10 cellular contexts compared by ENCODE assay signal in genomic region chr2:109173311-109174171, GRCh38. TPM values are rescaled to one million over a fixed set of nuclear protein-coding genes. Genes with fewer than 3 reads are reported as not detected.
DNase-seq lines count a peak whose midpoint lies in the region; ATAC-seq and TF ChIP-seq lines count a peak whose summit lies in the region.
"Had no signal": no experiment of that assay in that cellular context is flagged by ENCODE, and none has a peak within 500 bp of the region (broad histone marks: within the 10 kb centered on the region; RNA-seq: fewer than 3 reads in every experiment).

No MANE protein-coding gene starts in this region.

- TF ChIP-seq CTCF in stomach (IDR thresholded peaks at IDR 0.05), result no peak

- in situ Hi-C loops in GM23248 (cut with MboI), result no loop called here

- no peak for TF ChIP-seq POLR2A in stomach (IDR thresholded peaks at IDR 0.05)

- H3K36me3 Mint-ChIP-seq in activated naive CD8-positive, alpha-beta T cell treated with anti-CD3 and anti-CD28 coated beads, Interleukin-2, amount 50 U/mL, for 24 hours (ENCODE audit: low read depth), result peaks cover 1% of the 10 kb centered on the region

- H3K27me3 Mint-ChIP-seq in activated naive CD8-positive, alpha-beta T cell treated with anti-CD3 and anti-CD28 coated beads, Interleukin-2, amount 50 U/mL, for 24 hours, result no peaks in the 10 kb centered on the region
- H3K27me3 Mint-ChIP-seq: naive B cell had no signal

- peak; percentile 34 for TF ChIP-seq EP300 in stomach (IDR thresholded peaks at IDR 0.05)

- no peak overlapping the region for H2AFZ ChIP-seq in GM23248

- no peaks in the 10 kb centered on the region for H3K36me3 ChIP-seq in GM23248 (ENCODE audit: low read depth)
- no peaks in the 10 kb centered on the region for H3K36me3 ChIP-seq in stomach

- H3K27ac Mint-ChIP-seq in activated naive CD8-positive, alpha-beta T cell treated with anti-CD3 and anti-CD28 coated beads, Interleukin-2, amount 50 U/mL, for 24 hours, result no peak overlapping the region

- H3K27me3 ChIP-seq in GM23248 (replicated peaks; ENCODE audit: insufficient read depth) (no peaks in the 10 kb centered on the region), right cardiac atrium (ENCODE audit: control insufficient read depth, insufficient read depth) (no peaks in the 10 kb centered on the region), stomach (no peaks in the 10 kb centered on the region)

- peaks cover 50% of the 10 kb centered on the region for H3K79me2 ChIP-seq in GM23248 (ENCODE audit: insufficient read depth)

- H3K9me3 Mint-ChIP-seq in activated naive CD8-positive, alpha-beta T cell treated with anti-CD3 and anti-CD28 coated beads, Interleukin-2, amount 50 U/mL, for 24 hours, result peaks cover 5% of the 10 kb centered on the region

- H3K4me3 ChIP-seq in GM23248 (peak overlapping the region; percentile 47), right cardiac atrium (ENCODE audit: low read length) (no peak overlapping the region), stomach (no peak overlapping the region)

- H3K9me3 ChIP-seq in GM23248 (ENCODE audit: low read depth) (no peaks in the 10 kb centered on the region), right cardiac atrium (ENCODE audit: control insufficient read depth, low read length) (no peaks in the 10 kb centered on the region), stomach (peaks cover 0 to 8% (median 0%) of the 10 kb centered on the region in 4 donors)

- ATAC-seq in activated naive CD8-positive, alpha-beta T cell treated with anti-CD3 and anti-CD28 coated beads, Interleukin-2, amount 50 U/mL, for 24 hours, result peak; percentile 15
- ATAC-seq in right cardiac atrium, result peak; percentile 77 to 89

- intact Hi-C loops in right cardiac atrium (cut with DNase I) (no loop called here), stomach (cut with DNase I; ENCODE audit: low total_unique reads) (no loop called here)

- H3K4me1 ChIP-seq in GM23248 (ENCODE audit: insufficient read depth), result peaks cover 37% of the 10 kb centered on the region
- peaks cover 39% of the 10 kb centered on the region for H3K4me1 ChIP-seq in right cardiac atrium (ENCODE audit: control insufficient read depth, insufficient read depth, low read length)
- peaks cover 27 to 74% (median 55%) of the 10 kb centered on the region in 4 donors for H3K4me1 ChIP-seq in stomach

- H3K4me3 Mint-ChIP-seq in activated naive CD8-positive, alpha-beta T cell treated with anti-CD3 and anti-CD28 coated beads, Interleukin-2, amount 50 U/mL, for 24 hours, result no peak overlapping the region

- no peaks in the 10 kb centered on the region for H4K20me1 ChIP-seq in GM23248 (ENCODE audit: insufficient read depth)

- H3F3A ChIP-seq in GM23248 (ENCODE audit: insufficient read depth), result peaks cover 22% of the 10 kb centered on the region

- DNase-seq in GM23248 (peak; percentile 93), right cardiac atrium (peak; percentile 81 to 93 (median 87)), stomach (peak; percentile 42), NAMALWA (ENCODE audit: low spot score) (no peak), UCSD-AML1 (lab: John Stamatoyannopoulos, UW; ENCODE audit: unreplicated experiment) (no peak), globus pallidus (ENCODE audit: low spot score) (no peak), caudate nucleus (lab: John Stamatoyannopoulos, UW) (no peak)
- no peak for DNase-seq in activated naive CD8-positive, alpha-beta T cell treated with anti-CD3 and anti-CD28 coated beads, Interleukin-2, amount 50 U/mL, for 24 hours
- DNase-seq: activated T-cell treated with anti-CD3 and anti-CD28 coated beads for 4 hours, naive B cell had no signal

- peak overlapping the region; percentile 82 for H3K9ac ChIP-seq in GM23248

- peaks cover 33% of the 10 kb centered on the region for H3K4me1 Mint-ChIP-seq in activated naive CD8-positive, alpha-beta T cell treated with anti-CD3 and anti-CD28 coated beads, Interleukin-2, amount 50 U/mL, for 24 hours

- WGBS in GM23248 (ENCODE audit: low coverage in 1 of 2, low lambda C conversion rate in 2 of 2, missing lambda C conversion rate in 2 of 2), 2 experiments, result 10 to 12% methylated on average over 19 of the region's 19 CpGs
- WGBS in right cardiac atrium, result 33% methylated on average over 19 of the region's 19 CpGs
- WGBS in stomach, 5 donors, result 54 to 71% (median 61%) methylated on average over 13 to 19 of the region's 19 CpGs

- peak overlapping the region; percentile 74 for H3K4me2 ChIP-seq in GM23248 (ENCODE audit: unreplicated experiment)

- H3K27ac ChIP-seq in GM23248, result peak overlapping the region; percentile 99
- peak overlapping the region; percentile 84 for H3K27ac ChIP-seq in right cardiac atrium (ENCODE audit: low read length)
- H3K27ac ChIP-seq in stomach, result peak overlapping the region; percentile 37 to 85 (median 80)
- H3K27ac ChIP-seq in caudate nucleus (ENCODE audit: low read depth, low read length), result no peak overlapping the region

- H3K9me2 ChIP-seq in GM23248 (ENCODE audit: insufficient read depth), result no peaks in the 10 kb centered on the region

RNA-seq across cellular contexts. Expression of gene SH3RF3, which starts 44.5 kb away (rescaled TPM):
- total RNA-seq in GM23248 (2014; rRNA removed; shearing (Covaris generic)), result 3.3 and 5.2 TPM in 2 replicates
- 1.5 and 2.1 TPM in 2 replicates for polyA plus RNA-seq in GM23248 (2016; fragmentation: Nextera tagmentation; extraction: Ambion mirVana)
- total RNA-seq in right cardiac atrium, result 1 to 10 TPM; 7.2 to 8.8 (median 8.1) TPM
- polyA plus RNA-seq in right cardiac atrium, result 5.7 TPM
- 10 to 100 TPM in 1 of 5 donors, 1 to 10 TPM in 3, under 1 TPM in 1; 0.87 to 11.1 (median 5.0) TPM for total RNA-seq in stomach
- polyA plus RNA-seq in stomach, result 1 to 10 TPM; 2.3 to 4.3 (median 2.4) TPM

Comparison
In these comparisons a context has a peak if more than half of its experiments do, and no peak if none do; other contexts are left out.
1. DNase-seq: peak in GM23248 (single experiment), right cardiac atrium (3 of 3) and stomach (single experiment); none in activated naive CD8-positive, alpha-beta T cell treated with anti-CD3 and anti-CD28 coated beads, Interleukin-2, amount 50 U/mL, for 24 hours (single experiment), NAMALWA (single experiment), UCSD-AML1 (single experiment), globus pallidus (single experiment) and caudate nucleus (0 of 61).